Comparison of ENCODE assay signal across 20 cellular contexts in genomic region chr20:39660251-39660650, GRCh38.
DNase-seq lines count a peak whose midpoint lies in the region; ATAC-seq and TF ChIP-seq lines count a peak whose summit lies in the region.
"Had no signal": no experiment of that assay in that cellular context is flagged by ENCODE, and none has a peak within 500 bp of the region (broad histone marks: within the 10 kb centered on the region; RNA-seq: fewer than 3 reads in every experiment).

No MANE protein-coding gene starts in this region.

- in situ Hi-C loops in Caki2 (cut with HindIII; ENCODE audit: low pct_unique_long_range_greater_than_20kb, low sequenced_read_pairs) = no loop called here

- H3K9me3 ChIP-seq in osteoblast (ENCODE audit: low read depth, low read length) = no peaks in the 10 kb centered on the region
- H3K9me3 ChIP-seq: testis had no signal

- H3K27me3 ChIP-seq in osteoblast (ENCODE audit: insufficient read depth, low read length) = no peaks in the 10 kb centered on the region
- H3K27me3 ChIP-seq: neural progenitor cell, testis had no signal

- no peak overlapping the region for H3K4me3 ChIP-seq in osteoblast (ENCODE audit: insufficient read depth, low read length)
- H3K4me3 ChIP-seq: GM23338, neural progenitor cell, testis had no signal

- no peak for TF ChIP-seq CTCF in osteoblast (IDR thresholded peaks at IDR 0.05; ENCODE audit: extremely low read depth, low read depth, low read length)

- H4K20me1 ChIP-seq in osteoblast (ENCODE audit: insufficient read depth, low read length) = no peaks in the 10 kb centered on the region

- no peaks in the 10 kb centered on the region for H3K79me2 ChIP-seq in osteoblast (ENCODE audit: insufficient read depth, low read length)

- no peaks in the 10 kb centered on the region for H3K36me3 ChIP-seq in osteoblast (ENCODE audit: insufficient read depth, low read length)
- H3K36me3 ChIP-seq: neural progenitor cell had no signal

- no peak overlapping the region for H3K4me2 ChIP-seq in osteoblast (ENCODE audit: insufficient read depth, low read length)
- H3K4me2 ChIP-seq: GM23338, KMS-11, neural progenitor cell had no signal

- DNase-seq in Caki2 (ENCODE audit: low read depth) (peak; percentile 6), SW480 (ENCODE audit: low spot score) (peak; percentile 39), fibroblast of gingiva (ENCODE audit: low read depth) (peak; percentile 9), osteoblast (ENCODE audit: insufficient read length, low spot score, missing footprints) (no peak), DMS153 (lab: John Stamatoyannopoulos, UW) (no peak), LoVo (ENCODE audit: low spot score) (no peak), T-helper 9 cell (no peak)
- DNase-seq: activated CD4-positive, alpha-beta memory T cell treated with anti-CD3 and anti-CD28 coated beads for 36 hours; activated T-cell treated with anti-CD3 and anti-CD28 coated beads for 4 hours; CD4-positive, alpha-beta T cell; cerebellar nuclear complex; effector memory CD4-positive, alpha-beta T cell; NCI-H510A treated with DMSO at 0.1 percent for 48 hours; T-helper 17 cell; testis had no signal

- no peak for ATAC-seq in HG02840 (IDR thresholded peaks at IDR 0.05; ENCODE audit: low FRiP score, unreplicated experiment)
- ATAC-seq: GM23338, T-helper 17 cell, WTC11 had no signal

- H2AFZ ChIP-seq in osteoblast (ENCODE audit: low read length) = no peak overlapping the region
- H2AFZ ChIP-seq: GM23338, neural progenitor cell had no signal

- peak overlapping the region; percentile 24 for H3K27ac ChIP-seq in osteoblast (ENCODE audit: low read depth, low read length)
- H3K27ac ChIP-seq: KMS-11, neural progenitor cell, testis had no signal

- H3K4me1 ChIP-seq in osteoblast (ENCODE audit: insufficient read depth, low read length) = peaks cover 21% of the 10 kb centered on the region
- H3K4me1 ChIP-seq: neural progenitor cell, testis had no signal

Comparison
In these comparisons a context has a peak if more than half of its experiments do, and no peak if none do; other contexts are left out.
1. DNase-seq: peak in Caki2 (single experiment), SW480 (single experiment) and fibroblast of gingiva (single experiment); none in osteoblast (single experiment), DMS153 (single experiment), LoVo (single experiment) and T-helper 9 cell (single experiment).